In the genomic region with DNA sequence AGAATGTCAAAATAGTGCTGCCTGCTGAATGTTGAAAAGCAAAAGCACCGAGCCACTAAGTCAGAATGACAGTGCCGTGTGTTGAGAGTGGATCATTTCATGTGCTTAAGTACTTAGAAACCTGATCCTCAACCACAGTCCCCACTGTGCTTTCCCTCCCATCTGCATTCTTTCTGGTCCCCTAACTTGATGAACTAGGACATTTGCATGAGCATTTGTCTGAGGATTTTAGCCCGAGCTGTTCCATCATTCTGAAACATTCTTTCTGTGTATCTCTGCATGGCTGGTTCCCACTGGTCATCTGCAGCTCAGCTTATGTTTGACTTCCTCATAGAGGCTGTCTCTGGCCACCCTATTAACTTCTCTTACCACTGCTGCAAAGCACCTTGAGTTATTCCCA, we compare ENCODE assay signal across 1 cellular context.
A peak's percentile ranks its signal among the peaks of the same experiment; 100 is the strongest.
TF ChIP-seq lines count a peak whose summit lies in the region.

No MANE protein-coding gene starts in this region.

TF ChIP-seq in H1, 55 proteins besides CTCF, POLR2A, EP300 and RAD21:
- TF ChIP-seq ZNF274 (IDR thresholded peaks at IDR 0.05; ENCODE audit: borderline replicate concordance, extremely low read depth, low read length) (no peak), SIX5 (IDR thresholded peaks at IDR 0.05; ENCODE audit: low read depth, low read length) (no peak), KDM5A (IDR thresholded peaks at IDR 0.05; ENCODE audit: low read length) (no peak), HDAC6 (IDR thresholded peaks at IDR 0.05; ENCODE audit: low read depth, low read length) (no peak), TEAD4 (IDR thresholded peaks at IDR 0.05; ENCODE audit: low read depth, low read length) (peak; percentile 78), RBBP5 (IDR thresholded peaks at IDR 0.05; ENCODE audit: borderline replicate concordance, low read depth, low read length) (no peak), SIRT6 (IDR thresholded peaks at IDR 0.05; ENCODE audit: low read length) (no peak), MAFK (IDR thresholded peaks at IDR 0.05; ENCODE audit: low read depth, low read length) (no peak), TAF7 (optimal IDR thresholded peaks at IDR 0.05; ENCODE audit: borderline replicate concordance, low read depth, low read length) (no peak)
- TF ChIP-seq, protein P1, sequence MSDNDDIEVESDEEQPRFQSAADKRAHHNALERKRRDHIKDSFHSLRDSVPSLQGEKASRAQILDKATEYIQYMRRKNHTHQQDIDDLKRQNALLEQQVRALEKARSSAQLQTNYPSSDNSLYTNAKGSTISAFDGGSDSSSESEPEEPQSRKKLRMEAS (IDR thresholded peaks at IDR 0.05): 0 out of 2 replicates have a peak, but pooled peaks have one; percentile 28
- TF ChIP-seq, protein P2, sequence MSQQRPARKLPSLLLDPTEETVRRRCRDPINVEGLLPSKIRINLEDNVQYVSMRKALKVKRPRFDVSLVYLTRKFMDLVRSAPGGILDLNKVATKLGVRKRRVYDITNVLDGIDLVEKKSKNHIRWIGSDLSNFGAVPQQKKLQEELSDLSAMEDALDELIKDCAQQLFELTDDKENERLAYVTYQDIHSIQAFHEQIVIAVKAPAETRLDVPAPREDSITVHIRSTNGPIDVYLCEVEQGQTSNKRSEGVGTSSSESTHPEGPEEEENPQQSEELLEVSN (IDR thresholded peaks at IDR 0.05): peak; percentile 53
- TF ChIP-seq, protein P3, sequence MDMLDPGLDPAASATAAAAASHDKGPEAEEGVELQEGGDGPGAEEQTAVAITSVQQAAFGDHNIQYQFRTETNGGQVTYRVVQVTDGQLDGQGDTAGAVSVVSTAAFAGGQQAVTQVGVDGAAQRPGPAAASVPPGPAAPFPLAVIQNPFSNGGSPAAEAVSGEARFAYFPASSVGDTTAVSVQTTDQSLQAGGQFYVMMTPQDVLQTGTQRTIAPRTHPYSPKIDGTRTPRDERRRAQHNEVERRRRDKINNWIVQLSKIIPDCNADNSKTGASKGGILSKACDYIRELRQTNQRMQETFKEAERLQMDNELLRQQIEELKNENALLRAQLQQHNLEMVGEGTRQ (IDR thresholded peaks at IDR 0.05; ENCODE audit: low read length): no peak
